Comparison of ENCODE assay signal across 24 cellular contexts in genomic region chr20:50232651-50233324, GRCh38.
"Had no signal": no experiment of that assay in that cellular context is flagged by ENCODE, and none has a peak within 500 bp of the region (broad histone marks: within the 10 kb centered on the region; RNA-seq: fewer than 3 reads in every experiment).

No MANE protein-coding gene starts in this region.

- H3K36me3 ChIP-seq: brain microvascular endothelial cell, gastrocnemius medialis, pancreas, right atrium auricular region, spleen, tibial nerve had no signal

- DNase-seq: activated CD4-positive, alpha-beta T cell treated with anti-CD3 and anti-CD28 coated beads for 4 hours; activated CD4-positive, alpha-beta T cell treated with anti-CD3 and anti-CD28 coated beads, Interleukin-2, amount 50 U/mL, for 48 hours; activated CD4-positive, CD25-positive, alpha-beta regulatory T cell; activated CD8-positive, alpha-beta memory T cell treated with anti-CD3 and anti-CD28 coated beads for 24 hours; activated effector memory CD4-positive, alpha-beta T cell treated with anti-CD3 and anti-CD28 coated beads, Interleukin-2, amount 50 U/mL, for 16 hours; activated naive CD4-positive, alpha-beta T cell treated with anti-CD3 and anti-CD28 coated beads, Interleukin-2, amount 10 ng/mL, durations not matched to agents 7 days and 5 days; amniotic stem cell; brain microvascular endothelial cell; dorsolateral prefrontal cortex; effector memory CD4-positive, alpha-beta T cell; erythroblast; gastrocnemius medialis; glutamatergic neuron; islet precursor cell; left ventricle myocardium superior; spleen; stimulated activated naive CD4-positive, alpha-beta T cell had no signal

- H3K4me3 ChIP-seq: coronary artery, dorsolateral prefrontal cortex, gastrocnemius medialis, pancreas, right atrium auricular region, spleen, tibial nerve had no signal

- H3K27me3 ChIP-seq: brain microvascular endothelial cell, dorsolateral prefrontal cortex, gastrocnemius medialis, pancreas, right atrium auricular region, tibial nerve had no signal

- H3K9me3 Mint-ChIP-seq: activated naive CD4-positive, alpha-beta T cell treated with anti-CD3 and anti-CD28 coated beads, Interleukin-2, amount 10 ng/mL, durations not matched to agents 7 days and 5 days; nephron; T-helper 2 cell treated with Interferon-gamma antibody and Interleukin-4, amounts not matched to agents 5 μg/mL and 100 μg/mL, for 36 hours had no signal

- H3K27ac ChIP-seq: brain microvascular endothelial cell, coronary artery, dorsolateral prefrontal cortex, gastrocnemius medialis, pancreas, right atrium auricular region, spleen, tibial nerve had no signal

- H3K27ac Mint-ChIP-seq: activated naive CD4-positive, alpha-beta T cell treated with anti-CD3 and anti-CD28 coated beads, Interleukin-2, amount 10 ng/mL, durations not matched to agents 7 days and 5 days; nephron; T-helper 2 cell treated with Interferon-gamma antibody and Interleukin-4, amounts not matched to agents 5 μg/mL and 100 μg/mL, for 36 hours had no signal

- FAIRE-seq: astrocyte, pancreas had no signal

- H3K36me3 Mint-ChIP-seq: activated naive CD4-positive, alpha-beta T cell treated with anti-CD3 and anti-CD28 coated beads, Interleukin-2, amount 10 ng/mL, durations not matched to agents 7 days and 5 days had no signal

- H3K4me3 Mint-ChIP-seq: activated naive CD4-positive, alpha-beta T cell treated with anti-CD3 and anti-CD28 coated beads, Interleukin-2, amount 10 ng/mL, durations not matched to agents 7 days and 5 days; nephron; T-helper 2 cell treated with Interferon-gamma antibody and Interleukin-4, amounts not matched to agents 5 μg/mL and 100 μg/mL, for 36 hours had no signal

- ATAC-seq: gastrocnemius medialis, left ventricle myocardium superior, pancreas had no signal

- H3K4me1 ChIP-seq: gastrocnemius medialis, pancreas, right atrium auricular region had no signal

- H3K9me3 ChIP-seq: gastrocnemius medialis, pancreas, right atrium auricular region, spleen, tibial nerve had no signal

- H3K4me1 Mint-ChIP-seq: nephron had no signal
